8 cellular contexts compared by ENCODE assay signal in the genomic region with DNA sequence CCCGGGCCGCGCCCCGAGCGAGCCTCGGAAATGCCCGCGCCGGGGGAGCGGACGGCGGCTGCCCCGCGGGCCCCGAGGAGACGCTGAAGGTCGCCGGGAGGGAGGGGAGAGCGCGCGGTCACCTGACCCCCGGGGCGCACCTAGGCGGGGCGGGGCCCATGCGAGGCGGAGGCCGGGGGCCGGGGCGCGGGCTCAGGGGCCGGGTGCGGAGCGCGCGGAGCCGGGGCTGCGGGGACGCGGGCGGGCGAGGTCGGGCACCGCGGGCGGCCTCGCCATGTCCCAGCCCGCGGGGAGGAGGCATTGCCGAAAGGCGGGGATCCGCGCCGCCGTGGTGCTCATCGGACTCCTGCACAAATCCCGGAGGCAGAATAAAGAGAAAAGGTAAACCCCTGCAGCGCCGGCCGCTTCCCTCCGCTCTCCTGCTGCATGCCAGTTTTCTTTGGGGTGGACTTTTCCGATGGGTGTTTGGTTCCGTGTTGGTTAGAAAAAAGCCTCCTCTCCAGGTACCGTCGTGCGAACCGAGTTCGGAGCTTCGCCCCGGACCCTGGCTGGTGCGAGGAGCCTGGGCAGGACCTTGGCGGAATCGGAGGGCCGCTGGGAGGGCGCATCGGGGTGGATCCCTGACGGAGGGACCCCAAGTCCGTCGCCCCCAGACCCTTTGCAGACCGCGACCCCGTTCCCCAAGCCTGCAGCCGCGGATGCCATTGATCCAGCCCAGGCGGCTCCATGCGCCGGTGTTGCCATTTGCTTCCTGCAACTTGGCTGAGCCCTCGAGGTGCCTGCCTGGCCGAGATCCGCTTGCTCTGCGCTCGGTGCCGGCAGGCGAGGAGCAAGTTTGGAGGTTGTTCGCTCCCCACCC. TPM values are rescaled to one million over a fixed set of nuclear protein-coding genes. Genes with fewer than 3 reads are reported as not detected.
DNase-seq lines count a peak whose midpoint lies in the region; ATAC-seq and TF ChIP-seq lines count a peak whose summit lies in the region.

No MANE protein-coding gene starts in this region.

- peak overlapping the region; percentile 89 for H3K4me2 ChIP-seq in MM.1S (ENCODE audit: low read depth, low read length)

- no peaks in the 10 kb centered on the region for H3F3A ChIP-seq in MM.1S (ENCODE audit: insufficient read depth, low read length)

- H3K9me3 Mint-ChIP-seq in activated naive CD8-positive, alpha-beta T cell treated with anti-CD3 and anti-CD28 coated beads, Interleukin-2, amount 10 ng/mL, durations not matched to agents 7 days and 5 days = no peaks in the 10 kb centered on the region

- peak overlapping the region; percentile 38; the same call in 1 of the 2 replicates for H2AFZ ChIP-seq in MM.1S (ENCODE audit: low read length)

- H3K9ac ChIP-seq in MM.1S (ENCODE audit: low read length) (no peak overlapping the region), iPS-18a (ENCODE audit: low read length) (peak overlapping the region; percentile 19)

- intact Hi-C loops in spleen (cut with DNase I; ENCODE audit: low total_unique reads) = no loop called here

- no peaks in the 10 kb centered on the region for H3K79me2 ChIP-seq in MM.1S (ENCODE audit: low read length)

- H3K4me3 ChIP-seq in MM.1S (ENCODE audit: low read length) = peak overlapping the region; percentile 58
- H3K4me3 ChIP-seq in iPS-18a (ENCODE audit: low read length) = peak overlapping the region; percentile 67
- peak overlapping the region; percentile 12 to 74 (median 49) for H3K4me3 ChIP-seq in spleen

- H3K27ac Mint-ChIP-seq in activated naive CD8-positive, alpha-beta T cell treated with anti-CD3 and anti-CD28 coated beads, Interleukin-2, amount 10 ng/mL, durations not matched to agents 7 days and 5 days = no peak overlapping the region

- POLR2A ChIA-PET in activated naive CD8-positive, alpha-beta T cell treated with anti-CD3 and anti-CD28 coated beads, Interleukin-2, amount 10 ng/mL, durations not matched to agents 7 days and 5 days (lab: Charles Lee) = no interaction called here

- no peaks in the 10 kb centered on the region for H4K20me1 ChIP-seq in MM.1S (ENCODE audit: insufficient read depth, low read length)

- ATAC-seq in activated naive CD8-positive, alpha-beta T cell treated with anti-CD3 and anti-CD28 coated beads, Interleukin-2, amount 10 ng/mL, durations not matched to agents 7 days and 5 days (ENCODE audit: low read depth) = peak; percentile 13
- ATAC-seq in GM21529 (IDR thresholded peaks at IDR 0.05; ENCODE audit: unreplicated experiment) = no peak

- H3K9me3 ChIP-seq in MM.1S (replicated peaks; ENCODE audit: insufficient read depth, low read length) (no peaks in the 10 kb centered on the region), iPS-18a (ENCODE audit: control insufficient read depth, low read depth, low read length) (no peaks in the 10 kb centered on the region), spleen (no peaks in the 10 kb centered on the region)

- no peaks in the 10 kb centered on the region for H3K9me2 ChIP-seq in MM.1S (replicated peaks; ENCODE audit: insufficient read depth, low read length)

- 1 to 2% (median 1%) methylated on average over 52 to 95 of the region's 95 CpGs for WGBS in spleen, 5 donors

- DNase-seq in COLO668 (lab: John Stamatoyannopoulos, UW; ENCODE audit: unreplicated experiment) (peak; percentile 62), MM.1S (no peak), spleen (peak; percentile 79), HT-29 (ENCODE audit: low spot score) (no peak)
- DNase-seq in activated naive CD8-positive, alpha-beta T cell treated with anti-CD3 and anti-CD28 coated beads, Interleukin-2, amount 10 ng/mL, durations not matched to agents 7 days and 5 days = no peak
- no peak for DNase-seq in effector CD8-positive, alpha-beta T cell (lab: John Stamatoyannopoulos, UW)

- no peak for TF ChIP-seq POLR2A in spleen (IDR thresholded peaks at IDR 0.05)

- peaks cover 68% of the 10 kb centered on the region for H3K27me3 ChIP-seq in MM.1S (replicated peaks; ENCODE audit: insufficient read depth, low read length)
- H3K27me3 ChIP-seq in iPS-18a (ENCODE audit: control insufficient read depth, insufficient read depth, low read length) = peaks cover 29% of the 10 kb centered on the region
- H3K27me3 ChIP-seq in spleen (replicated peaks in 1 of 7) = peaks cover 13 to 85% (median 51%) of the 10 kb centered on the region in 7 donors

- peaks cover 7% of the 10 kb centered on the region for H3K4me1 Mint-ChIP-seq in activated naive CD8-positive, alpha-beta T cell treated with anti-CD3 and anti-CD28 coated beads, Interleukin-2, amount 10 ng/mL, durations not matched to agents 7 days and 5 days

- H3K4me3 Mint-ChIP-seq in activated naive CD8-positive, alpha-beta T cell treated with anti-CD3 and anti-CD28 coated beads, Interleukin-2, amount 10 ng/mL, durations not matched to agents 7 days and 5 days = peak overlapping the region; percentile 66

- peaks cover 58% of the 10 kb centered on the region for H3K27me3 Mint-ChIP-seq in activated naive CD8-positive, alpha-beta T cell treated with anti-CD3 and anti-CD28 coated beads, Interleukin-2, amount 10 ng/mL, durations not matched to agents 7 days and 5 days

- TF ChIP-seq CTCF in MM.1S (IDR thresholded peaks at IDR 0.05; ENCODE audit: low read length) = no peak
- TF ChIP-seq CTCF in spleen (IDR thresholded peaks at IDR 0.05 in 8 of 11, conservative IDR thresholded peaks at IDR 0.05 in 3 of 11) = no peak

- no peaks in the 10 kb centered on the region for H3K4me1 ChIP-seq in MM.1S (ENCODE audit: low read length)
- peaks cover 20% of the 10 kb centered on the region for H3K4me1 ChIP-seq in iPS-18a (ENCODE audit: control insufficient read depth, low read depth, low read length)
- peaks cover 15 to 40% (median 28%) of the 10 kb centered on the region in 6 donors for H3K4me1 ChIP-seq in spleen

- H3K36me3 ChIP-seq in MM.1S (replicated peaks; ENCODE audit: insufficient read depth, low read length) (no peaks in the 10 kb centered on the region), iPS-18a (ENCODE audit: control insufficient read depth, low read depth, low read length) (no peaks in the 10 kb centered on the region), spleen (peaks cover 0 to 6% (median 0%) of the 10 kb centered on the region in 6 donors)

- no peak overlapping the region for H3K27ac ChIP-seq in MM.1S (ENCODE audit: low read length)
- no peak overlapping the region for H3K27ac ChIP-seq in iPS-18a (ENCODE audit: low read length)
- no peak overlapping the region for H3K27ac ChIP-seq in spleen

- no peaks in the 10 kb centered on the region for H3K36me3 Mint-ChIP-seq in activated naive CD8-positive, alpha-beta T cell treated with anti-CD3 and anti-CD28 coated beads, Interleukin-2, amount 10 ng/mL, durations not matched to agents 7 days and 5 days

RNA-seq across cellular contexts. Expression of a gene that starts 57.7 kb away (rescaled TPM):
- 1 to 10 TPM; 4.0 to 4.8 TPM for total RNA-seq in activated naive CD8-positive, alpha-beta T cell treated with anti-CD3 and anti-CD28 coated beads, Interleukin-2, amount 10 ng/mL, durations not matched to agents 7 days and 5 days
- 10 to 100 TPM; 12.3 to 32.7 (median 14.5) TPM for total RNA-seq in spleen
- polyA plus RNA-seq in spleen = 1 to 10 TPM; 1.2 to 2.7 (median 1.5) TPM
- total RNA-seq in HT-29 (2014; rRNA removed; shearing (Covaris generic)) = 9.6 and 14.0 TPM in 2 replicates

Comparison
In these comparisons a context has a peak if more than half of its experiments do, and no peak if none do; other contexts are left out.
1. DNase-seq: peak in COLO668 (single experiment) and spleen (single experiment); none in MM.1S (single experiment), activated naive CD8-positive, alpha-beta T cell treated with anti-CD3 and anti-CD28 coated beads, Interleukin-2, amount 10 ng/mL, durations not matched to agents 7 days and 5 days (single experiment), HT-29 (single experiment) and effector CD8-positive, alpha-beta T cell (single experiment).
2. Peak in every context shown above with its lines, with median percentiles within 50 percentile points of each other: H3K4me3 ChIP-seq.